20 cellular contexts compared by ENCODE assay signal in the genomic region with DNA sequence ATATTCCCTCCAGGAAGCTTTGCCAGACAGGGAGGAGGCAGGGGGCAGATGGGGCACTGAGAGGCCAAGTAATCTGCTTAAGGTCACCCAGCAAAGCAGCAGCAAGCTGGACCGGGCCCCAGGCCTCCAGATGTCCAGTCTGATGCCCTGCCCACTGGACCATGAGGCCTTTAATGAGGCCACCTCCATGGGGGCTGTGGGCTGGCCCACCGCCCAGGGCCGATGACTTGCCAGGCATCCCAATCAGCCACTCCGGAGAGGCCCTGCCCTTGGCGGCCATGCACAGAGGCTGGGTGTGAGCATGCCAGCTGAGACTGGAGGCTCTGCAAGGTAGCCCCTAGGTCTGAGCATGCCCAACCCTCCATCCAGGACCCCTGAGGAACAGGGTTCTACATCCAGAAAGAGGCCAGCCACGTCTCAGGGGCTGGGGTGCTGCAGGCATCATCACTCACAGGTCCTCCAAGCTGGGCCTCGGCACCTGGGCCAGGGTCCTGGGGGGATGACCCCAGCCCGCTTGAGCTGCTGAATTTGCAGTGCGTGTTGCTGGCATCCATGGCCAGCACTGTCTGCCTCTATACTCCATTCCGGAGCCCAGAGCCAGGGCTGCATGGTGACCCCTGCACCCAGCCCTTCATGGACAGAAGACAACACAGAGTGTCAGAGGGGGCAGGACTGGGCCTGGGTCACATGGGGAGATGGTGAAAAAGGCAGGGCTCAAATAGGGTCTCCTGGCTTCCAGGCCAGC.
"Had no signal": no experiment of that assay in that cellular context is flagged by ENCODE, and none has a peak within 500 bp of the region (broad histone marks: within the 10 kb centered on the region; RNA-seq: fewer than 3 reads in every experiment).

No MANE protein-coding gene starts in this region.

- H3K27me3 ChIP-seq: gastrocnemius medialis, hepatocyte, thyroid gland had no signal

- H3K4me3 Mint-ChIP-seq: activated B cell treated with CpG ODN at 0.5 μM for 24 hours; activated CD8-positive, alpha-beta T cell treated with anti-CD3 and anti-CD28 coated beads, Interleukin-2, amount 10 ng/mL, durations not matched to agents 7 days and 5 days; activated naive CD8-positive, alpha-beta T cell; memory B cell; natural killer cell treated with Interleukin-12 subunit alpha and Interleukin-12 subunit beta and Interleukin-15 and Interleukin-18, amount 100 ng/mL, for 72 hours; stimulated activated naive B cell treated with anti-CD40 and anti-IgM and Interleukin-4, amounts not matched to agents 10 μg/mL and 1 μg/mL and 100 μg/mL, for 72 hours; T-helper 17 cell had no signal

- H3K27ac Mint-ChIP-seq: activated B cell treated with CpG ODN at 0.5 μM for 24 hours; activated CD8-positive, alpha-beta T cell treated with anti-CD3 and anti-CD28 coated beads, Interleukin-2, amount 10 ng/mL, durations not matched to agents 7 days and 5 days; activated naive CD8-positive, alpha-beta T cell; memory B cell; natural killer cell treated with Interleukin-12 subunit alpha and Interleukin-12 subunit beta and Interleukin-15 and Interleukin-18, amount 100 ng/mL, for 72 hours; stimulated activated naive B cell treated with anti-CD40 and anti-IgM and Interleukin-4, amounts not matched to agents 10 μg/mL and 1 μg/mL and 100 μg/mL, for 72 hours; T-helper 17 cell had no signal

- H3K36me3 ChIP-seq: gastrocnemius medialis, thyroid gland had no signal

- H3K27ac ChIP-seq: gastrocnemius medialis, hepatocyte, thyroid gland had no signal

- H3K36me3 Mint-ChIP-seq: activated naive CD8-positive, alpha-beta T cell; memory B cell; natural killer cell treated with Interleukin-12 subunit alpha and Interleukin-12 subunit beta and Interleukin-15 and Interleukin-18, amount 100 ng/mL, for 72 hours; stimulated activated naive B cell treated with anti-CD40 and anti-IgM and Interleukin-4, amounts not matched to agents 10 μg/mL and 1 μg/mL and 100 μg/mL, for 72 hours had no signal

- H3K4me2 ChIP-seq: hepatocyte had no signal

- H3K4me3 ChIP-seq: gastrocnemius medialis, hepatocyte, thyroid gland had no signal

- H2AFZ ChIP-seq: hepatocyte had no signal

- H3K4me1 Mint-ChIP-seq: activated B cell treated with CpG ODN at 0.5 μM for 24 hours; memory B cell; stimulated activated naive B cell treated with anti-CD40 and anti-IgM and Interleukin-4, amounts not matched to agents 10 μg/mL and 1 μg/mL and 100 μg/mL, for 72 hours had no signal

- ATAC-seq: activated CD8-positive, alpha-beta T cell treated with anti-CD3 and anti-CD28 coated beads, Interleukin-2, amount 10 ng/mL, durations not matched to agents 7 days and 5 days; gastrocnemius medialis; left lobe of liver; natural killer cell treated with Interleukin-12 subunit alpha and Interleukin-12 subunit beta and Interleukin-15 and Interleukin-18, amount 100 ng/mL, for 72 hours; stimulated activated naive B cell treated with anti-CD40 and anti-IgM and Interleukin-4, amounts not matched to agents 10 μg/mL and 1 μg/mL and 100 μg/mL, for 72 hours; T-helper 17 cell had no signal

- H3K9me3 Mint-ChIP-seq: activated B cell treated with CpG ODN at 0.5 μM for 24 hours; memory B cell; natural killer cell treated with Interleukin-12 subunit alpha and Interleukin-12 subunit beta and Interleukin-15 and Interleukin-18, amount 100 ng/mL, for 72 hours; stimulated activated naive B cell treated with anti-CD40 and anti-IgM and Interleukin-4, amounts not matched to agents 10 μg/mL and 1 μg/mL and 100 μg/mL, for 72 hours had no signal

- H3K27me3 Mint-ChIP-seq: activated B cell treated with CpG ODN at 0.5 μM for 24 hours; activated naive CD8-positive, alpha-beta T cell had no signal

- DNase-seq: activated B cell treated with CpG ODN at 0.5 μM for 24 hours; activated CD4-positive, alpha-beta T cell treated with anti-CD3 and anti-CD28 coated beads for 48 hours; activated CD8-positive, alpha-beta memory T cell treated with anti-CD3 and anti-CD28 coated beads, Interleukin-2, amount 50 U/mL, for 4 hours; activated CD8-positive, alpha-beta T cell treated with anti-CD3 and anti-CD28 coated beads, Interleukin-2, amount 10 ng/mL, durations not matched to agents 7 days and 5 days; activated effector memory CD4-positive, alpha-beta T cell treated with anti-CD3 and anti-CD28 coated beads, Interleukin-2, amount 50 U/mL, for 16 hours; activated T-cell treated with anti-CD3 and anti-CD28 coated beads, Interleukin-2, amount 50 U/mL, for 48 hours; amniotic stem cell; cerebellar nuclear complex; effector CD8-positive, alpha-beta T cell; gastrocnemius medialis; islet precursor cell; stimulated activated CD4-positive, alpha-beta T cell treated with anti-CD3 and anti-CD28 coated beads, Interleukin-2, amount 100 ng/mL, for 48 hours; stimulated activated naive B cell treated with anti-CD40 and anti-IgM and Interleukin-4, amounts not matched to agents 10 μg/mL and 1 μg/mL and 100 μg/mL, for 72 hours; T-helper 17 cell; thyroid gland had no signal

- H3K9me3 ChIP-seq: gastrocnemius medialis, thyroid gland had no signal
